12 cellular contexts compared by ENCODE assay signal in genomic region chr18:62939433-62939832, GRCh38.
DNase-seq lines count a peak whose midpoint lies in the region; ATAC-seq and TF ChIP-seq lines count a peak whose summit lies in the region.
"Had no signal": no experiment of that assay in that cellular context is flagged by ENCODE, and none has a peak within 500 bp of the region (broad histone marks: within the 10 kb centered on the region; RNA-seq: fewer than 3 reads in every experiment).

No MANE protein-coding gene starts in this region.

- H3K79me2 ChIP-seq in OCI-LY7 (ENCODE audit: insufficient read depth, low read depth, low read length) = no peaks in the 10 kb centered on the region

- H4K20me1 ChIP-seq in OCI-LY7 (ENCODE audit: insufficient read depth, low read length) = no peaks in the 10 kb centered on the region

- no peaks in the 10 kb centered on the region for H3K27me3 ChIP-seq in sigmoid colon

- H3K9me3 Mint-ChIP-seq in activated naive CD4-positive, alpha-beta T cell treated with anti-CD3 and anti-CD28 coated beads, Interleukin-2, amount 10 ng/mL, durations not matched to agents 7 days and 5 days = no peaks in the 10 kb centered on the region
- no peaks in the 10 kb centered on the region for H3K9me3 Mint-ChIP-seq in effector memory CD8-positive, alpha-beta T cell
- H3K9me3 Mint-ChIP-seq: neural crest cell had no signal

- no peaks in the 10 kb centered on the region for H3K9me2 ChIP-seq in OCI-LY7 (ENCODE audit: insufficient read depth, low read length)

- no peaks in the 10 kb centered on the region for H3K9me3 ChIP-seq in OCI-LY7 (ENCODE audit: low read length)
- no peaks in the 10 kb centered on the region for H3K9me3 ChIP-seq in sigmoid colon

- TF ChIP-seq CTCF in OCI-LY7 (conservative IDR thresholded peaks at IDR 0.05; ENCODE audit: low read length) (no peak), sigmoid colon (IDR thresholded peaks at IDR 0.05) (no peak)

- intact Hi-C loops in OCI-LY7 (cut with micrococcal nuclease; ENCODE audit: unreplicated experiment) (loop anchor here (5.0 kb wide), 1 partner anchor 217 kb away; no protein-coding TSS in a partner anchor), sigmoid colon (cut with DNase I) (no loop called here)

- no peaks in the 10 kb centered on the region for H3K36me3 Mint-ChIP-seq in activated naive CD4-positive, alpha-beta T cell treated with anti-CD3 and anti-CD28 coated beads, Interleukin-2, amount 10 ng/mL, durations not matched to agents 7 days and 5 days
- H3K36me3 Mint-ChIP-seq in effector memory CD8-positive, alpha-beta T cell (ENCODE audit: insufficient read depth) = peaks cover 5% of the 10 kb centered on the region

- H3K27ac ChIP-seq in OCI-LY7 (ENCODE audit: low read depth, low read length, poor library complexity, severe bottlenecking) = no peak overlapping the region
- peak overlapping the region in 3 of 4 donors; percentile 35 to 69 (median 62) for H3K27ac ChIP-seq in sigmoid colon

- no peaks in the 10 kb centered on the region for H3K27me3 Mint-ChIP-seq in activated naive CD4-positive, alpha-beta T cell treated with anti-CD3 and anti-CD28 coated beads, Interleukin-2, amount 10 ng/mL, durations not matched to agents 7 days and 5 days
- no peaks in the 10 kb centered on the region for H3K27me3 Mint-ChIP-seq in effector memory CD8-positive, alpha-beta T cell

- no peak overlapping the region for H3K4me3 Mint-ChIP-seq in activated naive CD4-positive, alpha-beta T cell treated with anti-CD3 and anti-CD28 coated beads, Interleukin-2, amount 10 ng/mL, durations not matched to agents 7 days and 5 days
- no peak overlapping the region for H3K4me3 Mint-ChIP-seq in effector memory CD8-positive, alpha-beta T cell
- H3K4me3 Mint-ChIP-seq: neural crest cell had no signal

- POLR2A ChIA-PET in OCI-LY7 (lab: Charles Lee) = interaction anchor here (0.6 to 0.7 kb wide), 3 partner anchors 21 to 795 kb away, joined by 3 to 6 read pairs (median 3); no protein-coding TSS in a partner anchor

- BruUV-seq in OCI-LY7 (replicated peaks; lab: Mats Ljungman, UMichigan) = no TSS peak

- H3K36me3 ChIP-seq in OCI-LY7 (ENCODE audit: insufficient read depth, low read length) (no peaks in the 10 kb centered on the region), sigmoid colon (peaks cover 0 to 4% (median 0%) of the 10 kb centered on the region in 4 donors)

- H3K4me1 ChIP-seq in OCI-LY7 (ENCODE audit: insufficient read depth, low read length, poor library complexity, severe bottlenecking) = peaks cover 20% of the 10 kb centered on the region
- peaks cover 0 to 29% (median 11%) of the 10 kb centered on the region in 4 donors for H3K4me1 ChIP-seq in sigmoid colon

- peaks cover 9% of the 10 kb centered on the region for H3K4me1 Mint-ChIP-seq in activated naive CD4-positive, alpha-beta T cell treated with anti-CD3 and anti-CD28 coated beads, Interleukin-2, amount 10 ng/mL, durations not matched to agents 7 days and 5 days
- H3K4me1 Mint-ChIP-seq in effector memory CD8-positive, alpha-beta T cell (ENCODE audit: low read depth in 2 of 2) = no peaks in the 10 kb centered on the region

- CTCF ChIA-PET in OCI-LY7 (lab: Charles Lee; ENCODE audit: unreplicated experiment) = no interaction called here
- CTCF ChIA-PET in activated naive CD4-positive, alpha-beta T cell treated with anti-CD3 and anti-CD28 coated beads, Interleukin-2, amount 10 ng/mL, durations not matched to agents 7 days and 5 days (lab: Charles Lee) = interaction anchor here (1.1 kb wide), 1 partner anchor 225 kb away, joined by 3 read pairs; the partner anchor contains the start of gene PHLPP1

- H3K4me3 ChIP-seq in OCI-LY7 (ENCODE audit: low read depth, low read length, poor library complexity, severe bottlenecking) (no peak overlapping the region), sigmoid colon (no peak overlapping the region)

- no peak for TF ChIP-seq EP300 in sigmoid colon (IDR thresholded peaks at IDR 0.05)

- TF ChIP-seq POLR2A in sigmoid colon (IDR thresholded peaks at IDR 0.05) = no peak

- H3K4me2 ChIP-seq in OCI-LY7 (ENCODE audit: low read length) = peak overlapping the region; percentile 44

- no peak for ATAC-seq in effector memory CD8-positive, alpha-beta T cell (replicated peaks)

- DNase-seq in GF-D8 (lab: John Stamatoyannopoulos, UW) (peak; percentile 97), OCI-LY7 (ENCODE audit: low spot score) (peak; percentile 13), germinal center (ENCODE audit: low spot score) (peak; percentile 14), sigmoid colon (no peak), superior temporal gyrus (ENCODE audit: extremely low spot score) (no peak), amniotic stem cell (lab: John Stamatoyannopoulos, UW) (no peak)
- no peak for DNase-seq in activated naive CD4-positive, alpha-beta T cell treated with anti-CD3 and anti-CD28 coated beads, Interleukin-2, amount 10 ng/mL, durations not matched to agents 7 days and 5 days
- no peak for DNase-seq in effector memory CD8-positive, alpha-beta T cell
- DNase-seq: activated gamma-delta T cell treated with Interleukin-2 at 50 U/mL for 16 hours; H7; stimulated activated CD4-positive, alpha-beta T cell treated with anti-CD3 and anti-CD28 coated beads, Interleukin-1b, Interleukin-23, amount 100 ng/mL, for 48 hours had no signal

- no peak overlapping the region for H3K27ac Mint-ChIP-seq in activated naive CD4-positive, alpha-beta T cell treated with anti-CD3 and anti-CD28 coated beads, Interleukin-2, amount 10 ng/mL, durations not matched to agents 7 days and 5 days
- peak overlapping the region in 1 of 2 donors; percentile 50 for H3K27ac Mint-ChIP-seq in effector memory CD8-positive, alpha-beta T cell

- 23% methylated on average over 6 of the region's 6 CpGs for WGBS in sigmoid colon, 2 donors

- H2AFZ ChIP-seq in OCI-LY7 (ENCODE audit: low read length) = no peak overlapping the region

Comparison
In these comparisons a context has a peak if more than half of its experiments do, and no peak if none do; other contexts are left out.
1. DNase-seq: peak in GF-D8 (single experiment), OCI-LY7 (single experiment) and germinal center (single experiment); none in sigmoid colon (single experiment), superior temporal gyrus (single experiment), activated naive CD4-positive, alpha-beta T cell treated with anti-CD3 and anti-CD28 coated beads, Interleukin-2, amount 10 ng/mL, durations not matched to agents 7 days and 5 days (single experiment), effector memory CD8-positive, alpha-beta T cell (0 of 3) and amniotic stem cell (single experiment).